Comparison of ENCODE assay signal across 2 cellular contexts in genomic region chr3:12275974-12276373, GRCh38.
A peak's percentile ranks its signal among the peaks of the same experiment; 100 is the strongest.
TF ChIP-seq lines count a peak whose summit lies in the region.

No MANE protein-coding gene starts in this region.

TF ChIP-seq in IMR-90, 13 proteins besides CTCF, POLR2A, EP300 and RAD21:
- TF ChIP-seq CEBPB (IDR thresholded peaks at IDR 0.05; ENCODE audit: low read depth, low read length) (no peak), FOS (IDR thresholded peaks at IDR 0.05; ENCODE audit: low read depth, low read length) (no peak)
TF ChIP-seq in IMR-90: peak in this region for 0.

TF ChIP-seq in K562, 482 proteins besides CTCF, POLR2A, EP300 and RAD21:
- 0 out of 2 replicates have a peak, but pooled peaks have one; percentile 13 for TF ChIP-seq THRB (CRISPR knock-in tag; conservative IDR thresholded peaks at IDR 0.05)
- no peak for TF ChIP-seq ZNF174 (CRISPR knock-in tag; IDR thresholded peaks at IDR 0.05)
- no peak for TF ChIP-seq CXXC5 (CRISPR knock-in tag; IDR thresholded peaks at IDR 0.05)
- TF ChIP-seq OTX1 (CRISPR knock-in tag; IDR thresholded peaks at IDR 0.05), result peak; percentile 67; the same call in 1 of the 2 replicates
- 0 out of 2 replicates have a peak, but pooled peaks have one; percentile 16 for TF ChIP-seq HBP1 (CRISPR knock-in tag; IDR thresholded peaks at IDR 0.05)
